In genomic region chr1:153795325-153795837, GRCh38 we compare ENCODE assay signal across 1 cellular context.
TF ChIP-seq lines count a peak whose summit lies in the region.

No MANE protein-coding gene starts in this region.

TF ChIP-seq in H1, 55 proteins besides CTCF, POLR2A, EP300 and RAD21:
- TF ChIP-seq JUND (IDR thresholded peaks at IDR 0.05; ENCODE audit: low read length) (no peak), USF2 (IDR thresholded peaks at IDR 0.05; ENCODE audit: low read length) (no peak), SRF (IDR thresholded peaks at IDR 0.05; ENCODE audit: low read depth, low read length) (no peak), SIN3A (conservative IDR thresholded peaks at IDR 0.05 in 1 of 2, IDR thresholded peaks at IDR 0.05 in 1 of 2; ENCODE audit: low read depth in 1 of 2, low read length in 2 of 2) (no peak), RBBP5 (IDR thresholded peaks at IDR 0.05; ENCODE audit: borderline replicate concordance, low read depth, low read length) (no peak), TEAD4 (IDR thresholded peaks at IDR 0.05; ENCODE audit: low read depth, low read length) (no peak), E2F6 (IDR thresholded peaks at IDR 0.05) (no peak), RFX5 (IDR thresholded peaks at IDR 0.05; ENCODE audit: borderline replicate concordance, low read depth, low read length) (no peak), TBP (IDR thresholded peaks at IDR 0.05; ENCODE audit: low read depth, low read length) (no peak), YY1 (IDR thresholded peaks at IDR 0.05; ENCODE audit: low read depth, low read length) (no peak), POU5F1 (IDR thresholded peaks at IDR 0.05; ENCODE audit: low read depth, low read length) (no peak), CHD7 (IDR thresholded peaks at IDR 0.05; ENCODE audit: insufficient replicate concordance, low read length) (no peak), BACH1 (IDR thresholded peaks at IDR 0.05; ENCODE audit: low read length) (no peak), SIX5 (IDR thresholded peaks at IDR 0.05; ENCODE audit: low read depth, low read length) (no peak), POLR2AphosphoS5 (IDR thresholded peaks at IDR 0.05; ENCODE audit: low read depth, low read length) (no peak), BCL11A (IDR thresholded peaks at IDR 0.05; ENCODE audit: low read depth in 2 of 2, low read length in 2 of 2) (no peak), JUN (IDR thresholded peaks at IDR 0.05; ENCODE audit: low read depth, low read length) (no peak), ATF2 (IDR thresholded peaks at IDR 0.05; ENCODE audit: low read length) (no peak), CTBP2 (IDR thresholded peaks at IDR 0.05; ENCODE audit: borderline replicate concordance, insufficient read depth, insufficient read length, low read length) (no peak), CBX8 (IDR thresholded peaks at IDR 0.05; ENCODE audit: borderline replicate concordance, low read depth, low read length) (no peak)
